8 cellular contexts compared by ENCODE assay signal in the genomic region with DNA sequence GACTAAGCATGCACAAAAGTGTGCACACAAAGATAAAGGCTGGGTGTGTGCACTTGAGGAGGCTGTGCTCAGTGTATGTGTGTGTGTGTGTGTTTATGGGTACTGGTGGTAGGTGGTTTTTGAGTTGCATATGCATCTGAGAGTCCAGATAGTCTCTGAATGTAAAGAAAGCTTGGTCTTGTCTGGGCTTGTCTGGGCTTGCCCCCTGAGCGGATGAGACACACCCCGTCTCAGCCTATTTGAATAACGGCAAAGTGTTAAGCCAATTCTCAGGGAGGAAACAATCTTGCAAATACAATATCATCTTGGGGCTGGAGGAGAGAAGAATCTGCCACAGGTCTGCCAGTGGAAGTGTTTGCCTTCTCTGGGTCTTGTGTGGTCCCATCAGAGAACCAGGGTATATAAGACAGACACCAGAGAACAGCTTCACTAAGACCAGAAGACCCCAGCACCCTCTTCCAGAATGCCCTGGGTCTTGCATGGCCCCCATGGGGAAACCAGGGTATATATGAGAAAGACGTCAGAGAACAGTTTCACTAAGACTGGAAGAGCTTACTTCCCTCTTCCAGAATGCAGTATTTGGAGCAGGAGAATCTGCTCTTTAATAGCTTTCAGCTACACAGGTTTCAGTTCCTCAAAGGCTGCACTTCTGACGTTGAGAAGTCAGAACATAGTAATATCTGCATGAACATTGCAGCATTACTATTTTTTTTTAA. TPM values are rescaled to one million over a fixed set of nuclear protein-coding genes. Genes with fewer than 3 reads are reported as not detected.
DNase-seq lines count a peak whose midpoint lies in the region; ATAC-seq, FAIRE-seq and TF ChIP-seq lines count a peak whose summit lies in the region.

No MANE protein-coding gene starts in this region.

- ATAC-seq in GM18505 (IDR thresholded peaks at IDR 0.05; ENCODE audit: unreplicated experiment) = peak; percentile 67
- ATAC-seq in GM21528 (IDR thresholded peaks at IDR 0.05; ENCODE audit: low FRiP score, unreplicated experiment) = peak; percentile 78
- ATAC-seq in activated T-helper 17 cell treated with anti-CD3 and anti-CD28 coated beads, Interleukin-2, amount 50 U/mL, for 72 hours (replicated peaks) = peak; percentile 90

- TF ChIP-seq CTCF in HL-60 (IDR thresholded peaks at IDR 0.05; ENCODE audit: insufficient read depth, low read length) (no peak), chondrocyte (IDR thresholded peaks at IDR 0.05) (no peak)

- H3K36me3 Mint-ChIP-seq in activated T-helper 17 cell treated with anti-CD3 and anti-CD28 coated beads, Interleukin-2, amount 50 U/mL, for 72 hours (ENCODE audit: low read depth) = no peaks in the 10 kb centered on the region
- peaks cover 1% of the 10 kb centered on the region for H3K36me3 Mint-ChIP-seq in chondrocyte (ENCODE audit: low read depth)

- no peak overlapping the region for H3K4me3 Mint-ChIP-seq in activated T-helper 17 cell treated with anti-CD3 and anti-CD28 coated beads, Interleukin-2, amount 50 U/mL, for 72 hours
- no peak overlapping the region for H3K4me3 Mint-ChIP-seq in chondrocyte (ENCODE audit: unreplicated experiment)

- DNase-seq in HL-60 (ENCODE audit: low read depth in 1 of 2, low spot score in 1 of 2) (peak; percentile 14 to 51), urothelium cell line (ENCODE audit: low spot score) (peak; percentile 14), islet precursor cell (no peak), chondrocyte (ENCODE audit: low spot score) (no peak)
- DNase-seq in activated CD4-positive, alpha-beta T cell treated with anti-CD3 and anti-CD28 coated beads, Interleukin-2, amount 50 U/mL, for 48 hours = no peak

- no peaks in the 10 kb centered on the region for H3K27me3 ChIP-seq in HL-60 (ENCODE audit: insufficient read depth, poor library complexity, severe bottlenecking)

- peaks cover 7% of the 10 kb centered on the region for H3K4me1 Mint-ChIP-seq in activated T-helper 17 cell treated with anti-CD3 and anti-CD28 coated beads, Interleukin-2, amount 50 U/mL, for 72 hours
- H3K4me1 Mint-ChIP-seq in chondrocyte (ENCODE audit: low read depth) = peaks cover 11% of the 10 kb centered on the region

- TF ChIP-seq POLR2A in GM18505 (IDR thresholded peaks at IDR 0.05; ENCODE audit: borderline replicate concordance, extremely low read depth, insufficient read depth, insufficient read length) = peak; percentile 55

- no peak overlapping the region for H3K27ac Mint-ChIP-seq in activated T-helper 17 cell treated with anti-CD3 and anti-CD28 coated beads, Interleukin-2, amount 50 U/mL, for 72 hours
- no peak overlapping the region for H3K27ac Mint-ChIP-seq in chondrocyte (ENCODE audit: unreplicated experiment)

- no peak overlapping the region for H3K4me3 ChIP-seq in HL-60 (replicated peaks; ENCODE audit: insufficient read depth, low read length)

- FAIRE-seq in urothelium cell line (lab: Jason Lieb, UNC) = no peak

- peak overlapping the region; percentile 49; the same call in 1 of the 2 replicates for H3K27ac ChIP-seq in HL-60 (replicated peaks)

- no peaks in the 10 kb centered on the region for H3K9me3 Mint-ChIP-seq in activated T-helper 17 cell treated with anti-CD3 and anti-CD28 coated beads, Interleukin-2, amount 50 U/mL, for 72 hours
- peaks cover 3% of the 10 kb centered on the region for H3K9me3 Mint-ChIP-seq in chondrocyte (ENCODE audit: low read depth)

- peaks cover 3% of the 10 kb centered on the region for H3K27me3 Mint-ChIP-seq in activated T-helper 17 cell treated with anti-CD3 and anti-CD28 coated beads, Interleukin-2, amount 50 U/mL, for 72 hours
- no peaks in the 10 kb centered on the region for H3K27me3 Mint-ChIP-seq in chondrocyte (ENCODE audit: low read depth)

RNA-seq across cellular contexts. Expression of a gene that starts 13.4 kb away (rescaled TPM):
- total RNA-seq in activated T-helper 17 cell treated with anti-CD3 and anti-CD28 coated beads, Interleukin-2, amount 50 U/mL, for 72 hours = 10 to 100 TPM; 41.1 to 53.1 TPM
- 3.3 to 8.1 TPM (median 3.9 TPM) in 3 replicates for total RNA-seq in chondrocyte

RNA-seq across cellular contexts. Expression of a gene that starts 46.7 kb away (rescaled TPM):
- total RNA-seq in activated T-helper 17 cell treated with anti-CD3 and anti-CD28 coated beads, Interleukin-2, amount 50 U/mL, for 72 hours = 1 to 10 TPM; 2.9 to 6.0 TPM
- total RNA-seq in chondrocyte = 5.9 to 6.9 TPM (median 6.7 TPM) in 3 replicates

Comparison
In these comparisons a context has a peak if more than half of its experiments do, and no peak if none do; other contexts are left out.
1. DNase-seq: peak in HL-60 (2 of 2) and urothelium cell line (single experiment); none in islet precursor cell (single experiment), activated CD4-positive, alpha-beta T cell treated with anti-CD3 and anti-CD28 coated beads, Interleukin-2, amount 50 U/mL, for 48 hours (0 of 2) and chondrocyte (single experiment).
2. Peak in every context shown above with its lines, with median percentiles within 50 percentile points of each other: ATAC-seq.